ENCODE assay signal across 20 cellular contexts in the genomic region with DNA sequence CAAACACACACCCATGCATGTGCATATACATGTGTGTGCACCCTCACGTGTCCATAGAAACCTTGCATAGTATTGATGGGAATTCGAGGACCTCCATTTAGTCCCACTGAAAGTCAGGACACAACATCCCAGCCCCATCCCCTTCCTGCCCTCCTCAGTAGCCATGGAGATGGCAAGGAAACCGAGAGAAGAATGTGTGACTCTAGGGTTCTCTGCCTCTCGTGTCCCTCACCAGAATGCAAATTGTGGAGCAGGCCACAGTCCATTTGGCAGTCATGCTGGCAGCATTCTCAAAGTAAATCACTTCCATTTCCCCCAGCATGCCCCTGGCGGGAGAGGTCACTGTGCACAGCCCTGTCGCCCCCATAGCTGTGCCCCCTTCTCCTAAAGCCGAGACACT.
DNase-seq lines count a peak whose midpoint lies in the region; ATAC-seq and TF ChIP-seq lines count a peak whose summit lies in the region.
"Had no signal": no experiment of that assay in that cellular context is flagged by ENCODE, and none has a peak within 500 bp of the region (broad histone marks: within the 10 kb centered on the region; RNA-seq: fewer than 3 reads in every experiment).

No MANE protein-coding gene starts in this region.

- WGBS in ectodermal cell, 2 experiments: 88% methylated on average over 7 of the region's 7 CpGs
- WGBS in thyroid gland, 2 donors: 92 to 96% methylated on average over 7 of the region's 7 CpGs
- 96% methylated on average over 7 of the region's 7 CpGs for WGBS in hepatocyte (ENCODE audit: low lambda C conversion rate, missing lambda C conversion rate)

- H3K9ac ChIP-seq in OCI-LY1 (ENCODE audit: low read length): no peak overlapping the region
- H3K9ac ChIP-seq: GM23248 had no signal

- H3K4me1 ChIP-seq in OCI-LY1 (ENCODE audit: insufficient read depth, low read length, severe bottlenecking) (peaks cover 26% of the 10 kb centered on the region), ectodermal cell (ENCODE audit: control insufficient read depth, insufficient read depth, low read length) (peaks cover 44% of the 10 kb centered on the region), thyroid gland (peaks cover 8 to 20% of the 10 kb centered on the region in 2 donors), hepatocyte (ENCODE audit: insufficient read depth) (peaks cover 7% of the 10 kb centered on the region)

- H3K79me2 ChIP-seq in OCI-LY1 (ENCODE audit: insufficient read depth, low read length) (peaks cover 27% of the 10 kb centered on the region), hepatocyte (peaks cover 74% of the 10 kb centered on the region)

- H3K4me2 ChIP-seq in OCI-LY1 (ENCODE audit: low read length): no peak overlapping the region
- H3K4me2 ChIP-seq in hepatocyte: no peak overlapping the region

- ATAC-seq in HG02885 (IDR thresholded peaks at IDR 0.05; ENCODE audit: poor library complexity, unreplicated experiment): no peak
- ATAC-seq: GM12878, Right ventricle myocardium inferior had no signal

- H3K4me3 ChIP-seq in OCI-LY1 (ENCODE audit: low read depth, low read length, poor library complexity, severe bottlenecking): no peak overlapping the region
- no peak overlapping the region for H3K4me3 ChIP-seq in ectodermal cell (ENCODE audit: insufficient read depth, low read depth, low read length)
- H3K4me3 ChIP-seq in thyroid gland (replicated peaks in 1 of 3): no peak overlapping the region
- no peak overlapping the region for H3K4me3 ChIP-seq in hepatocyte
- H3K4me3 ChIP-seq: GM12878, GM23248, SJSA1 had no signal

- H2AFZ ChIP-seq in OCI-LY1 (ENCODE audit: low read length): no peak overlapping the region
- no peak overlapping the region for H2AFZ ChIP-seq in hepatocyte
- H2AFZ ChIP-seq: GM23248 had no signal

- peaks cover 62% of the 10 kb centered on the region for H3K36me3 ChIP-seq in OCI-LY1 (ENCODE audit: insufficient read depth, low read length)
- peaks cover 12% of the 10 kb centered on the region for H3K36me3 ChIP-seq in ectodermal cell (ENCODE audit: control insufficient read depth, insufficient read depth, low read length)
- H3K36me3 ChIP-seq in thyroid gland: no peaks in the 10 kb centered on the region
- no peaks in the 10 kb centered on the region for H3K36me3 ChIP-seq in hepatocyte (replicated peaks; ENCODE audit: insufficient read depth, low read depth)

- no peaks in the 10 kb centered on the region for H3F3A ChIP-seq in OCI-LY1 (ENCODE audit: insufficient read depth, low read length)

- DNase-seq in medulla oblongata (ENCODE audit: extremely low spot score): peak; percentile 74
- DNase-seq in thyroid gland: no peak
- DNase-seq in GM10248 (ENCODE audit: extremely low spot score): no peak
- no peak for DNase-seq in hepatocyte (ENCODE audit: low spot score)
- DNase-seq: CD4-positive, alpha-beta T cell; COR-L47; DMS79; GM23248; H9; HFFc6; NCI-H1694 treated with DMSO at 0.1 percent for 48 hours; NCI-H2081 treated with DMSO at 0.1 percent for 48 hours; NCI-H446; NCI-H526 treated with DMSO at 0.1 percent for 48 hours had no signal

- H3K27ac ChIP-seq in OCI-LY1 (ENCODE audit: low read depth, low read length, poor library complexity, severe bottlenecking) (peak overlapping the region; percentile 20), ectodermal cell (ENCODE audit: insufficient read depth, low read depth, low read length, poor library complexity, severe bottlenecking) (peak overlapping the region; percentile 56), thyroid gland (peak overlapping the region in 2 of 3 donors; percentile 63 to 85), hepatocyte (no peak overlapping the region)
- H3K27ac ChIP-seq: GM23248, SJSA1 had no signal

- CTCF ChIA-PET in GM10248 (lab: Yijun Ruan, JAX): interaction anchor here (1.3 kb wide), 1 partner anchor 11 kb away, joined by 3 read pairs; no protein-coding TSS in a partner anchor

- intact Hi-C loops in thyroid gland (cut with DNase I): no loop called here

- H3K27me3 ChIP-seq in OCI-LY1 (ENCODE audit: insufficient read depth, low read length) (no peaks in the 10 kb centered on the region), ectodermal cell (ENCODE audit: control insufficient read depth, insufficient read depth, low read length, poor library complexity, severe bottlenecking) (no peaks in the 10 kb centered on the region), thyroid gland (no peaks in the 10 kb centered on the region), hepatocyte (no peaks in the 10 kb centered on the region)
- H3K27me3 ChIP-seq: SJSA1 had no signal

- no peak for TF ChIP-seq POLR2A in thyroid gland (IDR thresholded peaks at IDR 0.05)

- H4K20me1 ChIP-seq in OCI-LY1 (ENCODE audit: insufficient read depth, low read length) (no peaks in the 10 kb centered on the region), hepatocyte (ENCODE audit: insufficient read depth, poor library complexity, severe bottlenecking) (no peaks in the 10 kb centered on the region)

- H3K9me3 ChIP-seq in OCI-LY1 (ENCODE audit: low read length): 0 out of 2 replicates have a peak, but pooled peaks cover 7% of the 10 kb centered on the region
- H3K9me3 ChIP-seq in ectodermal cell (ENCODE audit: control insufficient read depth, low read length): no peaks in the 10 kb centered on the region
- no peaks in the 10 kb centered on the region for H3K9me3 ChIP-seq in thyroid gland
- H3K9me3 ChIP-seq in hepatocyte (ENCODE audit: low read depth): peaks cover 6% of the 10 kb centered on the region
- H3K9me3 ChIP-seq: SJSA1 had no signal

- POLR2A ChIA-PET in GM10248 (lab: Yijun Ruan, JAX): no interaction called here

- H3K9me2 ChIP-seq in OCI-LY1 (ENCODE audit: low read depth, low read length) (no peaks in the 10 kb centered on the region), hepatocyte (replicated peaks; ENCODE audit: insufficient read depth) (no peaks in the 10 kb centered on the region)

- TF ChIP-seq CTCF in OCI-LY1 (IDR thresholded peaks at IDR 0.05; ENCODE audit: low read length) (no peak), thyroid gland (IDR thresholded peaks at IDR 0.05) (no peak), GM10248 (IDR thresholded peaks at IDR 0.05; ENCODE audit: control extremely low read depth, extremely low read depth, low read depth, missing control alignments) (no peak), hepatocyte (IDR thresholded peaks at IDR 0.05; ENCODE audit: poor library complexity) (no peak)
